ENCODE assay signal across 8 cellular contexts in the genomic region with DNA sequence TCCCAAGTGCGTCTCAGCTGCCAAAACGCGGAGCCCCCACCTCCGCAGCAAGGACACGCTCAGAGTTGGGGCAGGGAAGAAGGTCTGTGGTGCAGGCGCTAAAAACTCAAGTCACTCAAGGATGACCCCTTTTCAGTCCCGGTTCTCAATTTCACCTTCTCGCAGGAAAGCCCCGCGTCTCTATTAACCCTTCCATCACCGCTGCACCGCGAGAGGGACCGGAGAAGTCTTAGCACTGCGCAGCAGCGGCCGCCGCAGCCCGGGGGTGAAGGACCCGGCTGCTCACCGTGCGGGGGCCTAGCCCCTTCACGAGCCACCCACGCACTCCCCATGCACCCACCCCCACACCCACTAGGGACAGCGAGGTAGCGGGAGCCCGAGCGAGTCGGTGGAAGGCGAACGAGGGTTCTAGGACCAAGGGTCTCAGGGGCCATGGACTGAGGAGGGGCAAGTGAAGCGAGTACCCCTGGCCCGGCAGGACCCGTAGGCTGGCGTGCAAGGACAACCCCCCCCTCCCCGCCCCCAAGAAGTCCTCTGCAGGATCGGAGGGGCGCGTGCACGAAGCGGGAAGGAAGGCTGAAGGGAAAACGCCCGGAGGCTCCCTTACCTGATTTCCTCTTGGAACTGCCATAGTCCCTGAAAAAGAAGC.
A peak's percentile ranks its signal among the peaks of the same experiment; 100 is the strongest.
DNase-seq lines count a peak whose midpoint lies in the region; ATAC-seq and TF ChIP-seq lines count a peak whose summit lies in the region.

No MANE protein-coding gene starts in this region.

- intact Hi-C loops in upper lobe of right lung (cut with DNase I), result no loop called here

- peaks cover 38% of the 10 kb centered on the region for H3K27me3 ChIP-seq in iPS-15b (ENCODE audit: control insufficient read depth, insufficient read depth, low read length)
- H3K27me3 ChIP-seq in upper lobe of right lung, result no peaks in the 10 kb centered on the region

- no peaks in the 10 kb centered on the region for H3K9me3 ChIP-seq in iPS-15b (ENCODE audit: control insufficient read depth, insufficient read depth, low read length)
- no peaks in the 10 kb centered on the region for H3K9me3 ChIP-seq in upper lobe of right lung

- DNase-seq in stimulated activated CD4-positive, alpha-beta T cell treated with anti-CD3 and anti-CD28 coated beads, Interleukin-4, amount 100 ng/mL, for 1 hour, result peak; percentile 40
- no peak for DNase-seq in stimulated activated CD4-positive, alpha-beta T cell treated with anti-CD3 and anti-CD28 coated beads, Interleukin-12 subunit alpha, Interleukin-12 subunit beta, amount 100 ng/mL, for 4 hours
- DNase-seq in T-helper 22 cell (ENCODE audit: low read depth) (peak; percentile 15), upper lobe of right lung (no peak), NCI-H2196 (lab: John Stamatoyannopoulos, UW; ENCODE audit: unreplicated experiment) (no peak), DMS79 treated with DMSO at 0.1 percent for 48 hours (lab: John Stamatoyannopoulos, UW) (no peak)

- no peaks in the 10 kb centered on the region for H3K36me3 ChIP-seq in iPS-15b (ENCODE audit: control insufficient read depth, insufficient read depth, low read length)
- no peaks in the 10 kb centered on the region for H3K36me3 ChIP-seq in upper lobe of right lung

- ATAC-seq in HG02885 (IDR thresholded peaks at IDR 0.05; ENCODE audit: poor library complexity, unreplicated experiment) (peak; percentile 60), upper lobe of right lung (no peak)

- TF ChIP-seq CTCF in upper lobe of right lung (IDR thresholded peaks at IDR 0.05), result no peak

- H3K9ac ChIP-seq in iPS-15b (ENCODE audit: low read depth, low read length), result no peak overlapping the region

- H3K4me3 ChIP-seq in iPS-15b (ENCODE audit: low read depth, low read length) (peak overlapping the region; percentile 72), upper lobe of right lung (peak overlapping the region; percentile 34)

- peaks cover 17% of the 10 kb centered on the region for H3K4me1 ChIP-seq in iPS-15b (ENCODE audit: control insufficient read depth, insufficient read depth, low read length)
- H3K4me1 ChIP-seq in upper lobe of right lung, result peaks cover 18% of the 10 kb centered on the region

- H3K27ac ChIP-seq in upper lobe of right lung, result no peak overlapping the region

Comparison
In these comparisons a context has a peak if more than half of its experiments do, and no peak if none do; other contexts are left out.
1. DNase-seq: peak in stimulated activated CD4-positive, alpha-beta T cell treated with anti-CD3 and anti-CD28 coated beads, Interleukin-4, amount 100 ng/mL, for 1 hour (single experiment) and T-helper 22 cell (single experiment); none in stimulated activated CD4-positive, alpha-beta T cell treated with anti-CD3 and anti-CD28 coated beads, Interleukin-12 subunit alpha, Interleukin-12 subunit beta, amount 100 ng/mL, for 4 hours (single experiment), upper lobe of right lung (single experiment), NCI-H2196 (single experiment) and DMS79 treated with DMSO at 0.1 percent for 48 hours (single experiment).